In genomic region chr16:60331168-60331567, GRCh38 we compare ENCODE assay signal across 11 cellular contexts.
"Had no signal": no experiment of that assay in that cellular context is flagged by ENCODE, and none has a peak within 500 bp of the region (broad histone marks: within the 10 kb centered on the region; RNA-seq: fewer than 3 reads in every experiment).

No MANE protein-coding gene starts in this region.

- ATAC-seq: GM23338, HCT116 had no signal

- FAIRE-seq: H1, H54 had no signal

- H3K9me3 ChIP-seq: HAP-1 had no signal

- DNase-seq: GM23248, GOT3, H7, H9, HCEC 1CT, HFFc6 had no signal

- H2AFZ ChIP-seq: GM23248, GM23338 had no signal

- H3K36me3 ChIP-seq: HAP-1 had no signal

- H3K4me1 Mint-ChIP-seq: GM23338, H9 had no signal

- H3K9ac ChIP-seq: GM23248 had no signal

- H3K27ac Mint-ChIP-seq: GM23338, H9, HFFc6 had no signal

- H3K4me3 Mint-ChIP-seq: GM23338, H9, HFFc6 had no signal

- H3K4me3 ChIP-seq: GM23248, GM23338, HAP-1 had no signal

- H3K4me2 ChIP-seq: GM23338 had no signal

- H3K27ac ChIP-seq: GM23248 had no signal
